8 cellular contexts compared by ENCODE assay signal in genomic region chr14:95515080-95515489, GRCh38. TPM values are rescaled to one million over a fixed set of nuclear protein-coding genes. Genes with fewer than 3 reads are reported as not detected.
DNase-seq lines count a peak whose midpoint lies in the region; ATAC-seq, FAIRE-seq and TF ChIP-seq lines count a peak whose summit lies in the region.

No MANE protein-coding gene starts in this region.

- peaks cover 79% of the 10 kb centered on the region for H3K4me1 Mint-ChIP-seq in activated CD4-positive, alpha-beta memory T cell treated with anti-CD3 and anti-CD28 coated beads, Interleukin-2, amount 10 ng/mL, durations not matched to agents 7 days and 5 days

- in situ Hi-C loops in GM13977 (cut with MboI; ENCODE audit: low pct_unique_long_range_greater_than_20kb, low sequenced_read_pairs, unreplicated experiment) = loop anchor here (25.0 kb wide), 1 partner anchor 1553 kb away; no protein-coding TSS in a partner anchor

- intact Hi-C loops in posterior vena cava (cut with DNase I) = no loop called here

- peak; percentile 39 for FAIRE-seq in GM18507 (lab: Jason Lieb, UNC)
- FAIRE-seq in frontal cortex (lab: Jason Lieb, UNC) = no peak

- H3K36me3 Mint-ChIP-seq in activated CD4-positive, alpha-beta memory T cell treated with anti-CD3 and anti-CD28 coated beads, Interleukin-2, amount 10 ng/mL, durations not matched to agents 7 days and 5 days (ENCODE audit: low read depth) = peaks cover 40% of the 10 kb centered on the region

- peak overlapping the region; percentile 92 for H3K4me3 Mint-ChIP-seq in activated CD4-positive, alpha-beta memory T cell treated with anti-CD3 and anti-CD28 coated beads, Interleukin-2, amount 10 ng/mL, durations not matched to agents 7 days and 5 days

- no peaks in the 10 kb centered on the region for H3K27me3 Mint-ChIP-seq in activated CD4-positive, alpha-beta memory T cell treated with anti-CD3 and anti-CD28 coated beads, Interleukin-2, amount 10 ng/mL, durations not matched to agents 7 days and 5 days

- no peak for ATAC-seq in GM18517 (IDR thresholded peaks at IDR 0.05; ENCODE audit: unreplicated experiment)
- ATAC-seq in HG02678 (IDR thresholded peaks at IDR 0.05; ENCODE audit: unreplicated experiment) = no peak

- no peaks in the 10 kb centered on the region for H3K9me3 Mint-ChIP-seq in activated CD4-positive, alpha-beta memory T cell treated with anti-CD3 and anti-CD28 coated beads, Interleukin-2, amount 10 ng/mL, durations not matched to agents 7 days and 5 days

- POLR2A ChIA-PET in activated CD4-positive, alpha-beta memory T cell treated with anti-CD3 and anti-CD28 coated beads, Interleukin-2, amount 10 ng/mL, durations not matched to agents 7 days and 5 days (lab: Charles Lee) = interaction anchor here (0.8 to 6.0 kb wide), 11 partner anchors 9 to 62 kb away, joined by 3 to 99 read pairs (median 6); partner anchors contain the start of gene GLRX5

- CTCF ChIA-PET in activated CD4-positive, alpha-beta memory T cell treated with anti-CD3 and anti-CD28 coated beads, Interleukin-2, amount 10 ng/mL, durations not matched to agents 7 days and 5 days (lab: Charles Lee) = interaction anchor here (0.6 to 8.5 kb wide), 7 partner anchors 11 to 75 kb away, joined by 3 to 118 read pairs (median 5); no protein-coding TSS in a partner anchor

- peak overlapping the region; percentile 77 for H3K27ac Mint-ChIP-seq in activated CD4-positive, alpha-beta memory T cell treated with anti-CD3 and anti-CD28 coated beads, Interleukin-2, amount 10 ng/mL, durations not matched to agents 7 days and 5 days

- DNase-seq in AG08396 (ENCODE audit: low spot score) (peak; percentile 56), GM18507 (ENCODE audit: extremely low spot score, insufficient read length, low read depth) (no peak), frontal cortex (ENCODE audit: low spot score in 2 of 2) (peak; percentile 62 to 77), posterior vena cava (ENCODE audit: low spot score) (peak; percentile 81), GM13977 (ENCODE audit: low spot score) (no peak)
- no peak for DNase-seq in activated CD4-positive, alpha-beta memory T cell treated with anti-CD3 and anti-CD28 coated beads, Interleukin-2, amount 10 ng/mL, durations not matched to agents 7 days and 5 days

- no peak for TF ChIP-seq CTCF in GM13977 (IDR thresholded peaks at IDR 0.05; ENCODE audit: extremely low read depth, insufficient read depth, missing control alignments)

RNA-seq across cellular contexts. Expression of gene SYNE3, which starts 1.4 kb away (rescaled TPM):
- total RNA-seq in activated CD4-positive, alpha-beta memory T cell treated with anti-CD3 and anti-CD28 coated beads, Interleukin-2, amount 10 ng/mL, durations not matched to agents 7 days and 5 days = 10 to 100 TPM; 86.2 to 89.5 TPM
- 1.2 TPM for total RNA-seq in frontal cortex
- total RNA-seq in posterior vena cava = 10 to 100 TPM; 35.7 to 40.0 TPM

RNA-seq across cellular contexts. Expression of gene GLRX5, which starts 19.8 kb away (rescaled TPM):
- 10 to 100 TPM; 30.4 to 34.5 TPM for total RNA-seq in activated CD4-positive, alpha-beta memory T cell treated with anti-CD3 and anti-CD28 coated beads, Interleukin-2, amount 10 ng/mL, durations not matched to agents 7 days and 5 days
- 31.8 TPM for total RNA-seq in frontal cortex
- 10 to 100 TPM; 21.7 to 25.6 TPM for total RNA-seq in posterior vena cava

Comparison
In these comparisons a context has a peak if more than half of its experiments do, and no peak if none do; other contexts are left out.
1. DNase-seq: peak in AG08396 (single experiment), frontal cortex (2 of 2) and posterior vena cava (single experiment); none in GM18507 (single experiment), activated CD4-positive, alpha-beta memory T cell treated with anti-CD3 and anti-CD28 coated beads, Interleukin-2, amount 10 ng/mL, durations not matched to agents 7 days and 5 days (single experiment) and GM13977 (single experiment).
2. RNA of gene SYNE3, which starts 1.4 kb away (total RNA-seq): 86.2 to 89.5 TPM in activated CD4-positive, alpha-beta memory T cell treated with anti-CD3 and anti-CD28 coated beads, Interleukin-2, amount 10 ng/mL, durations not matched to agents 7 days and 5 days and 35.7 to 40.0 TPM in posterior vena cava; 1.2 TPM in frontal cortex (single experiment); every median in the first group is over 10 times any median in the second.